Comparison of ENCODE assay signal across 6 cellular contexts in the genomic region with DNA sequence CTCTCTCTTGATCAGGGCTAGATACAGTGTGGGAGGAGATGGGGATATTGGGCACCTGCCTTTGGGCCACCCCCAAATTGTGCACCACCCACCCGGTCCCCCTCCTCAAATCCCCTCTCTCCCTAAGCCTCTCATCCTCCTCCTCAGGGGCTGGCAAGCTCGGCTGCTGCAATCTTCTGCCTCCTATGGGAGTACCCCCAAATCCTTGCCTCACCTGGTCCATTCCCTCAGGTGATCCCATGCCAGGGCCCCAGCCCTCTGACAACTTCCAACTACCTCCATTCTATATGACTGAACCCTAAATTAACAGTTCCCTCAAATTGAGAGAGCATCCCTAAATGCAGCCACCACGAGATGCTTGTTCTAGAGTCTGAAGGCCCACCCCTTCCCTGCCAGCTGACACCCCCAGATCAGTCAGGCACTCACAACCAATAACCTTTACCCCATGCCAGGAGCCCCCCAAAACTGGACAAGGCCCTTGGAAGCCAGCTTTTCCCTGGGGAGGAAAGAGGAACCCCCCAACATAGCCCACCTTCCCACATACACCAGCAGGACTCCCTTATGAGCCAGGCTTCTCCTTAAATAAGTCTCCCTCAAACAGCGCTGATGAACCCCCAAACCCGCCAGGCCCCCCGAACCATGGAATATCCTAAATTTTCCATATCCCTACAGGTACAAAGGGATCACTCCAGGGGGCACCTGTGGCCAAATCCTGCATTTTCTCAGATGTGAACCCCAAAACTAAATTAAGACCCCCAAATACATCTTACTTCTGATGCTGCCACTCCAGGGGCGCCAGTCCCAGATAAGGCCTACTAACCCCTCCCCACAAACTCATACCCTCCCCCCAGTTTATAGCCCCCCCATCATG. TPM values are rescaled to one million over a fixed set of nuclear protein-coding genes. Genes with fewer than 3 reads are reported as not detected.
DNase-seq lines count a peak whose midpoint lies in the region; ATAC-seq and TF ChIP-seq lines count a peak whose summit lies in the region.

No MANE protein-coding gene starts in this region.

- peak overlapping the region; percentile 77 for H3K4me3 ChIP-seq in fibroblast of villous mesenchyme (ENCODE audit: low read depth, low read length)
- H3K4me3 ChIP-seq in thoracic aorta, result peak overlapping the region; percentile 77

- CTCF ChIA-PET in activated CD4-positive, alpha-beta T cell treated with anti-CD3 and anti-CD28 coated beads for 36 hours (lab: Charles Lee), result no interaction called here

- H3K36me3 ChIP-seq in thoracic aorta, result no peaks in the 10 kb centered on the region

- H3K4me3 Mint-ChIP-seq in activated CD4-positive, alpha-beta T cell treated with anti-CD3 and anti-CD28 coated beads for 36 hours, result peak overlapping the region; percentile 35

- peaks cover 5% of the 10 kb centered on the region for H3K27me3 Mint-ChIP-seq in activated CD4-positive, alpha-beta T cell treated with anti-CD3 and anti-CD28 coated beads for 36 hours

- peaks cover 32 to 58% of the 10 kb centered on the region in 2 donors for H3K4me1 ChIP-seq in thoracic aorta (ENCODE audit: control insufficient read depth in 1 of 2, low read depth in 2 of 2)

- no peaks in the 10 kb centered on the region for H3K9me3 Mint-ChIP-seq in activated CD4-positive, alpha-beta T cell treated with anti-CD3 and anti-CD28 coated beads for 36 hours (ENCODE audit: low read depth)

- H3K4me1 Mint-ChIP-seq in activated CD4-positive, alpha-beta T cell treated with anti-CD3 and anti-CD28 coated beads for 36 hours, result peaks cover 73% of the 10 kb centered on the region

- H3K36me3 Mint-ChIP-seq in activated CD4-positive, alpha-beta T cell treated with anti-CD3 and anti-CD28 coated beads for 36 hours (ENCODE audit: low read depth), result peaks cover 9% of the 10 kb centered on the region

- H3K27me3 ChIP-seq in thoracic aorta (replicated peaks; ENCODE audit: insufficient read depth), result no peaks in the 10 kb centered on the region

- no peak for DNase-seq in activated CD4-positive, alpha-beta T cell treated with anti-CD3 and anti-CD28 coated beads for 36 hours
- DNase-seq in activated CD4-positive, alpha-beta T cell treated with anti-CD3 and anti-CD28 coated beads for 1 hour, result no peak
- DNase-seq in fibroblast of villous mesenchyme (ENCODE audit: low read depth) (no peak), thoracic aorta (ENCODE audit: low spot score) (no peak), NCI-H748 (lab: John Stamatoyannopoulos, UW; ENCODE audit: unreplicated experiment) (no peak)

- H3K9me3 ChIP-seq in thoracic aorta, result no peaks in the 10 kb centered on the region

- no peak for ATAC-seq in activated CD4-positive, alpha-beta T cell treated with anti-CD3 and anti-CD28 coated beads for 36 hours
- ATAC-seq in thoracic aorta (ENCODE audit: insufficient number of reproducible peaks, low FRiP score, low read depth), result no peak
- no peak for ATAC-seq in HG03457 (IDR thresholded peaks at IDR 0.05; ENCODE audit: unreplicated experiment)

- intact Hi-C loops in activated CD4-positive, alpha-beta T cell treated with anti-CD3 and anti-CD28 coated beads for 36 hours (cut with DNase I, micrococcal nuclease), result loop anchor here in 1 of 2 experiments (10.0 kb wide), 1 partner anchor 572 kb away; the partner anchor contains the start of genes KIAA0753 and TXNDC17

- peak overlapping the region; percentile 62 for H3K27ac Mint-ChIP-seq in activated CD4-positive, alpha-beta T cell treated with anti-CD3 and anti-CD28 coated beads for 36 hours

- peak overlapping the region; percentile 64 to 65 for H3K27ac ChIP-seq in thoracic aorta

- no peak for TF ChIP-seq CTCF in fibroblast of villous mesenchyme (IDR thresholded peaks at IDR 0.05; ENCODE audit: insufficient read depth, low read depth, low read length)
- TF ChIP-seq CTCF in thoracic aorta (IDR thresholded peaks at IDR 0.05), result no peak

- POLR2A ChIA-PET in activated CD4-positive, alpha-beta T cell treated with anti-CD3 and anti-CD28 coated beads for 36 hours (lab: Charles Lee), result no interaction called here

RNA-seq across cellular contexts. Expression of gene DLG4, which starts 3.2 kb away (rescaled TPM):
- 10 to 100 TPM; 11.7 to 15.4 TPM for total RNA-seq in activated CD4-positive, alpha-beta T cell treated with anti-CD3 and anti-CD28 coated beads for 36 hours
- 10.6 and 14.2 TPM in 2 replicates for total RNA-seq in fibroblast of villous mesenchyme
- total RNA-seq in thoracic aorta, result 10 to 100 TPM; 14.0 to 14.8 TPM

RNA-seq across cellular contexts. Expression of gene ACADVL, which starts 3.3 kb away (rescaled TPM):
- 100 to 1,000 TPM; 263 to 345 TPM for total RNA-seq in activated CD4-positive, alpha-beta T cell treated with anti-CD3 and anti-CD28 coated beads for 36 hours
- total RNA-seq in fibroblast of villous mesenchyme, result 171 and 255 TPM in 2 replicates
- total RNA-seq in thoracic aorta, result 100 to 1,000 TPM; 369 to 471 TPM

RNA-seq across cellular contexts. Expression of gene DVL2, which starts 17.8 kb away (rescaled TPM):
- 10 to 100 TPM; 49.1 to 53.3 TPM for total RNA-seq in activated CD4-positive, alpha-beta T cell treated with anti-CD3 and anti-CD28 coated beads for 36 hours
- total RNA-seq in fibroblast of villous mesenchyme (102 and 105 TPM in 2 replicates), thoracic aorta (10 to 100 TPM; 52.8 to 68.5 TPM)

RNA-seq across cellular contexts. Expression of gene PHF23, which starts 22.8 kb away (rescaled TPM):
- 10 to 100 TPM; 23.6 to 35.2 TPM for total RNA-seq in activated CD4-positive, alpha-beta T cell treated with anti-CD3 and anti-CD28 coated beads for 36 hours
- total RNA-seq in fibroblast of villous mesenchyme (51.8 and 54.1 TPM in 2 replicates), thoracic aorta (10 to 100 TPM; 25.1 to 44.7 TPM)

RNA-seq across cellular contexts. Expression of gene GABARAP, which starts 25.8 kb away (rescaled TPM):
- 100 to 1,000 TPM; 123 to 162 TPM for total RNA-seq in activated CD4-positive, alpha-beta T cell treated with anti-CD3 and anti-CD28 coated beads for 36 hours
- total RNA-seq in fibroblast of villous mesenchyme, result 225 and 265 TPM in 2 replicates
- total RNA-seq in thoracic aorta, result 100 to 1,000 TPM; 187 to 446 TPM
